ENCODE assay signal across 15 cellular contexts in the genomic region with DNA sequence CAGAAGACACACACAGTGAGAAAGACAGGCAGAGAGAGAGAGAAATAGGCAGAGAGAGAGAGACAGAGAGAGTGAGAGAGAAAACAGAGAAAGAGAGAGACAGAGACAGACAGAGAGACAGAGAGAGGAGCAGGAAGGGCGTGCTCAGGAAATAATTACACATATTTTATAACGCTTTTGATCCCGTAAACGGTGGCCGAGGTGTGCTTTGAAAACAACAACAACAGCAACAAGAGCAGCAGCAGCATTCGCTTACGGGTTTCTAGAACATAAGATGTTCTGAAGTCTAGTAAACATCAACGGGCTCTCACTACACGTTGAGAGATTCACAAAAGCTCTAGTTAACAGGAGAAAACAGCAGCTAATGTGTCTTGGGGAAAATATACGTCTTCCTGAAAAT.
DNase-seq lines count a peak whose midpoint lies in the region; ATAC-seq and TF ChIP-seq lines count a peak whose summit lies in the region.
"Had no signal": no experiment of that assay in that cellular context is flagged by ENCODE, and none has a peak within 500 bp of the region (broad histone marks: within the 10 kb centered on the region; RNA-seq: fewer than 3 reads in every experiment).

No MANE protein-coding gene starts in this region.

- intact Hi-C loops in thyroid gland (cut with DNase I) = no loop called here

- TF ChIP-seq CTCF in coronary artery (IDR thresholded peaks at IDR 0.05) (no peak), thyroid gland (IDR thresholded peaks at IDR 0.05) (no peak)

- ATAC-seq in activated naive CD8-positive, alpha-beta T cell treated with anti-CD3 and anti-CD28 coated beads, Interleukin-2, amount 50 U/mL, for 24 hours = no peak
- ATAC-seq: activated T-helper 17 cell treated with anti-CD3 and anti-CD28 coated beads, Interleukin-2, amount 50 U/mL, for 72 hours had no signal

- CTCF ChIA-PET in activated CD4-positive, alpha-beta T cell treated with anti-CD3 and anti-CD28 coated beads, Interleukin-2, amount 10 ng/mL, durations not matched to agents 7 days and 5 days (lab: Charles Lee) = no interaction called here

- peaks cover 7% of the 10 kb centered on the region for H3K4me1 ChIP-seq in mesodermal cell (ENCODE audit: control insufficient read depth, insufficient read depth, low read length, poor library complexity, severe bottlenecking)
- peaks cover 0 to 11% of the 10 kb centered on the region in 2 donors for H3K4me1 ChIP-seq in thyroid gland

- H3K36me3 ChIP-seq in mesodermal cell (ENCODE audit: control insufficient read depth, insufficient read depth, low read length) (no peaks in the 10 kb centered on the region), thyroid gland (no peaks in the 10 kb centered on the region)

- peak overlapping the region; percentile 66 for H3K4me3 ChIP-seq in coronary artery
- H3K4me3 ChIP-seq in mesodermal cell (ENCODE audit: extremely low read depth, insufficient read depth, low read length, poor library complexity, severe bottlenecking) = no peak overlapping the region
- no peak overlapping the region for H3K4me3 ChIP-seq in thyroid gland (replicated peaks in 1 of 3)

- no peak overlapping the region for H3K27ac Mint-ChIP-seq in activated CD4-positive, alpha-beta T cell treated with anti-CD3 and anti-CD28 coated beads, Interleukin-2, amount 10 ng/mL, durations not matched to agents 7 days and 5 days
- no peak overlapping the region for H3K27ac Mint-ChIP-seq in activated naive CD8-positive, alpha-beta T cell treated with anti-CD3 and anti-CD28 coated beads, Interleukin-2, amount 50 U/mL, for 24 hours
- H3K27ac Mint-ChIP-seq: activated T-helper 17 cell treated with anti-CD3 and anti-CD28 coated beads, Interleukin-2, amount 50 U/mL, for 72 hours; mesothelial cell of epicardium had no signal

- no peaks in the 10 kb centered on the region for H3K9me3 Mint-ChIP-seq in activated CD4-positive, alpha-beta T cell treated with anti-CD3 and anti-CD28 coated beads, Interleukin-2, amount 10 ng/mL, durations not matched to agents 7 days and 5 days
- H3K9me3 Mint-ChIP-seq in activated naive CD8-positive, alpha-beta T cell treated with anti-CD3 and anti-CD28 coated beads, Interleukin-2, amount 50 U/mL, for 24 hours = no peaks in the 10 kb centered on the region
- H3K9me3 Mint-ChIP-seq: activated T-helper 17 cell treated with anti-CD3 and anti-CD28 coated beads, Interleukin-2, amount 50 U/mL, for 72 hours; mesothelial cell of epicardium had no signal

- H3K36me3 Mint-ChIP-seq in activated CD4-positive, alpha-beta T cell treated with anti-CD3 and anti-CD28 coated beads, Interleukin-2, amount 10 ng/mL, durations not matched to agents 7 days and 5 days (ENCODE audit: low read depth) = no peaks in the 10 kb centered on the region
- H3K36me3 Mint-ChIP-seq in activated naive CD8-positive, alpha-beta T cell treated with anti-CD3 and anti-CD28 coated beads, Interleukin-2, amount 50 U/mL, for 24 hours (ENCODE audit: low read depth) = no peaks in the 10 kb centered on the region
- H3K36me3 Mint-ChIP-seq: mesothelial cell of epicardium had no signal

- H3K27ac ChIP-seq in coronary artery = no peak overlapping the region
- H3K27ac ChIP-seq in mesodermal cell (ENCODE audit: low read depth, low read length, severe bottlenecking) = peak overlapping the region; percentile 86
- peak overlapping the region; percentile 33 to 69 (median 52) for H3K27ac ChIP-seq in thyroid gland
- H3K27ac ChIP-seq in caudate nucleus (ENCODE audit: low read depth, low read length) = no peak overlapping the region

- 23 to 64% methylated on average over 5 to 6 of the region's 10 CpGs for WGBS in mesodermal cell (ENCODE audit: insufficient coverage in 2 of 2), 2 experiments
- WGBS in thyroid gland, 2 donors = 21 to 29% methylated on average over 10 of the region's 10 CpGs

- H3K9me3 ChIP-seq in mesodermal cell (ENCODE audit: control insufficient read depth, low read length) = no peaks in the 10 kb centered on the region
- H3K9me3 ChIP-seq in thyroid gland = no peaks in the 10 kb centered on the region

- H3K27me3 Mint-ChIP-seq in activated CD4-positive, alpha-beta T cell treated with anti-CD3 and anti-CD28 coated beads, Interleukin-2, amount 10 ng/mL, durations not matched to agents 7 days and 5 days = peaks cover 2% of the 10 kb centered on the region
- H3K27me3 Mint-ChIP-seq in activated naive CD8-positive, alpha-beta T cell treated with anti-CD3 and anti-CD28 coated beads, Interleukin-2, amount 50 U/mL, for 24 hours = peaks cover 2% of the 10 kb centered on the region
- H3K27me3 Mint-ChIP-seq: activated T-helper 17 cell treated with anti-CD3 and anti-CD28 coated beads, Interleukin-2, amount 50 U/mL, for 72 hours had no signal

- peaks cover 5% of the 10 kb centered on the region for H3K4me1 Mint-ChIP-seq in activated CD4-positive, alpha-beta T cell treated with anti-CD3 and anti-CD28 coated beads, Interleukin-2, amount 10 ng/mL, durations not matched to agents 7 days and 5 days
- H3K4me1 Mint-ChIP-seq in activated naive CD8-positive, alpha-beta T cell treated with anti-CD3 and anti-CD28 coated beads, Interleukin-2, amount 50 U/mL, for 24 hours = peaks cover 3% of the 10 kb centered on the region
- H3K4me1 Mint-ChIP-seq: activated T-helper 17 cell treated with anti-CD3 and anti-CD28 coated beads, Interleukin-2, amount 50 U/mL, for 72 hours had no signal

- H3K27me3 ChIP-seq in thyroid gland = no peaks in the 10 kb centered on the region

- peak; percentile 32 for DNase-seq in activated CD4-positive, alpha-beta T cell treated with anti-CD3 and anti-CD28 coated beads, Interleukin-2, amount 10 ng/mL, durations not matched to agents 7 days and 5 days
- DNase-seq in activated CD4-positive, alpha-beta T cell treated with anti-CD3 and anti-CD28 coated beads, Interleukin-2, amount 50 U/mL, for 48 hours = no peak
- no peak for DNase-seq in coronary artery (ENCODE audit: low spot score)
- DNase-seq in thyroid gland = no peak
- no peak for DNase-seq in activated naive CD8-positive, alpha-beta T cell treated with anti-CD3 and anti-CD28 coated beads, Interleukin-2, amount 50 U/mL, for 24 hours
- DNase-seq in caudate nucleus (lab: John Stamatoyannopoulos, UW) = no peak
- DNase-seq in iPS-NIHi7 (ENCODE audit: extremely low spot score) = no peak
- DNase-seq: 8988T; activated CD4-positive, CD25-positive, alpha-beta regulatory T cell treated with anti-CD3 and anti-CD28 coated beads, Interleukin-2, amount 50 U/mL, for 72 hours; DMS153; NCI-H1417; NCI-H510A treated with DMSO at 0.1 percent for 48 hours had no signal

- POLR2A ChIA-PET in activated CD4-positive, alpha-beta T cell treated with anti-CD3 and anti-CD28 coated beads, Interleukin-2, amount 10 ng/mL, durations not matched to agents 7 days and 5 days (lab: Charles Lee) = no interaction called here

- TF ChIP-seq POLR2A in thyroid gland (IDR thresholded peaks at IDR 0.05) = no peak

- H3K4me3 Mint-ChIP-seq in activated CD4-positive, alpha-beta T cell treated with anti-CD3 and anti-CD28 coated beads, Interleukin-2, amount 10 ng/mL, durations not matched to agents 7 days and 5 days = no peak overlapping the region
- no peak overlapping the region for H3K4me3 Mint-ChIP-seq in activated naive CD8-positive, alpha-beta T cell treated with anti-CD3 and anti-CD28 coated beads, Interleukin-2, amount 50 U/mL, for 24 hours
- H3K4me3 Mint-ChIP-seq: activated T-helper 17 cell treated with anti-CD3 and anti-CD28 coated beads, Interleukin-2, amount 50 U/mL, for 72 hours; mesothelial cell of epicardium had no signal

Comparison
In these comparisons a context has a peak if more than half of its experiments do, and no peak if none do; other contexts are left out.
1. H3K27ac ChIP-seq: peak in mesodermal cell (single experiment) and thyroid gland (3 of 3); none in coronary artery (0 of 2) and caudate nucleus (single experiment).